In genomic region chr15:79849789-79850188, GRCh38 we compare ENCODE assay signal across 8 cellular contexts. TPM values are rescaled to one million over a fixed set of nuclear protein-coding genes. Genes with fewer than 3 reads are reported as not detected.
DNase-seq lines count a peak whose midpoint lies in the region; ATAC-seq and TF ChIP-seq lines count a peak whose summit lies in the region.

No MANE protein-coding gene starts in this region.

- no peaks in the 10 kb centered on the region for H3F3A ChIP-seq in PC-9 (ENCODE audit: insufficient read depth, low read depth)

- H3K4me1 ChIP-seq in PC-9 (replicated peaks; ENCODE audit: insufficient read depth): no peaks in the 10 kb centered on the region

- H3K27ac ChIP-seq in PC-9: no peak overlapping the region
- H3K27ac ChIP-seq in coronary artery: no peak overlapping the region

- H3K27me3 ChIP-seq in PC-9 (ENCODE audit: insufficient read depth, low read depth): no peaks in the 10 kb centered on the region

- POLR2A ChIA-PET in PC-9 (lab: Charles Lee; ENCODE audit: unreplicated experiment): interaction anchor here (0.6 kb wide), 1 partner anchor 483 kb away, joined by 8 read pairs; no protein-coding TSS in a partner anchor

- H3K4me2 ChIP-seq in PC-9: no peak overlapping the region

- no peak overlapping the region for H2AFZ ChIP-seq in PC-9

- CTCF ChIA-PET in PC-9 (lab: Charles Lee): no interaction called here

- peaks cover 5% of the 10 kb centered on the region; the same call in 1 of the 2 replicates for H4K20me1 ChIP-seq in PC-9 (ENCODE audit: insufficient read depth)

- intact Hi-C loops in PC-9 (cut with micrococcal nuclease; ENCODE audit: unreplicated experiment): loop anchor here (10.0 kb wide), 1 partner anchor 505 kb away; no protein-coding TSS in a partner anchor

- no peaks in the 10 kb centered on the region; the same call in 1 of the 2 replicates for H3K36me3 ChIP-seq in PC-9 (ENCODE audit: low read depth)

- BruUV-seq in PC-9 (replicated peaks; lab: Mats Ljungman, UMichigan): no TSS peak

- no peak for ATAC-seq in HG03342 (IDR thresholded peaks at IDR 0.05; ENCODE audit: unreplicated experiment)

- no peaks in the 10 kb centered on the region for H3K9me2 ChIP-seq in PC-9 (ENCODE audit: insufficient read depth)

- no peak for TF ChIP-seq POLR2A in erythroblast (IDR thresholded peaks at IDR 0.05; ENCODE audit: low read length)

- peak; percentile 50; the same call in 1 of the 2 replicates for TF ChIP-seq CTCF in PC-9 (conservative IDR thresholded peaks at IDR 0.05)
- TF ChIP-seq CTCF in coronary artery (IDR thresholded peaks at IDR 0.05): no peak

- H3K4me3 ChIP-seq in PC-9 (no peak overlapping the region), coronary artery (no peak overlapping the region)

- no peaks in the 10 kb centered on the region; the same call in 1 of the 2 replicates for H3K79me2 ChIP-seq in PC-9 (ENCODE audit: low read depth)

- DNase-seq in A172 (ENCODE audit: low spot score): peak; percentile 37
- DNase-seq in ELR (ENCODE audit: low read depth): peak; percentile 56
- no peak for DNase-seq in PC-9
- DNase-seq in erythroblast (lab: John Stamatoyannopoulos, UW): peak; percentile 25 to 51
- peak; percentile 66 for DNase-seq in retina
- no peak for DNase-seq in SW480 (ENCODE audit: low spot score)
- no peak for DNase-seq in coronary artery (ENCODE audit: low spot score)

- no peaks in the 10 kb centered on the region for H3K9me3 ChIP-seq in PC-9 (ENCODE audit: insufficient read depth, low read depth)

RNA-seq across cellular contexts. Expression of gene MTHFS, which starts 47.0 kb away (rescaled TPM):
- 23.3 and 31.8 TPM in 2 replicates for total RNA-seq in A172 (2014; rRNA removed; shearing (Covaris generic))
- total RNA-seq in PC-9 (2021): 27.1 and 33.6 TPM in 2 replicates

Comparison
In these comparisons a context has a peak if more than half of its experiments do, and no peak if none do; other contexts are left out.
1. DNase-seq: peak in A172 (single experiment), ELR (single experiment), erythroblast (2 of 2) and retina (single experiment); none in PC-9 (0 of 2), SW480 (single experiment) and coronary artery (single experiment).